In the genomic region with DNA sequence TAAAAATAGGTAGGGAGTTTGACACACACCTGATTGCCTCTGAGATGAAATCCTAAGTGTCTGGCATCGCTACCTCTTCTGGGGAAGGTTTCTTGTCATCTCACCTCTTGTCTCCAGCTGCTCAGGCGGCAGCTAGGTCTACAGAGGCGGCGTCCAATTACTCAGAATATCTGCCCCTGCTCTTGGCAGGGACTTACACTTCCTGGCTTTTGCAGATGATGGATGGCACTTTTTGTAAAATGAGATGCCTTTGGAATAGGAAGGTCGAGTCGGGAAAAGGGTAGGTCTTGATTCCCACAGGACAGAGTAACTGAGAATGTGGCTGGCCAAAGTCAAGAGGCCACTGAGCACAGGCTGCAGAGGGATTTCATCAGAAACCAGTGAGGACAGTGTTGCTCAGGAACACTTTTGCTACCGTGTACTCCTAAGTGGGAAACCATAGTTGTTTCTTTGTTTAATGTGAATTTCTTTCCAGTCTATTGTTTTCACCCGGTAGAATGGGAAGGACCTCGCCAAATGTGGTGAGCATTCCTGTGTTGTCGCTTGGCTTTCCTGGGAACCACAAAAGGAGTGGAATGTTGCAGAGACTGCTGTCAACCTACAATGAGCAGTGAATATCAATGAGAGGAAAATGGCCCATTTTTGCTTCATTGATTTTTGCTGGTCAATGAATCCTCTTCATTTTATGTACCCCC, we compare ENCODE assay signal across 28 cellular contexts.
DNase-seq lines count a peak whose midpoint lies in the region; TF ChIP-seq lines count a peak whose summit lies in the region.
"Had no signal": no experiment of that assay in that cellular context is flagged by ENCODE, and none has a peak within 500 bp of the region (broad histone marks: within the 10 kb centered on the region; RNA-seq: fewer than 3 reads in every experiment).

No MANE protein-coding gene starts in this region.

- no peaks in the 10 kb centered on the region for H3K9me3 Mint-ChIP-seq in progenitor cell of endocrine pancreas (ENCODE audit: low read depth)

- TF ChIP-seq CTCF in fibroblast of pulmonary artery (IDR thresholded peaks at IDR 0.05; ENCODE audit: low read length, missing control alignments) (no peak), progenitor cell of endocrine pancreas (IDR thresholded peaks at IDR 0.05; ENCODE audit: unreplicated experiment) (no peak)

- no peak overlapping the region for H3K4me3 Mint-ChIP-seq in progenitor cell of endocrine pancreas (ENCODE audit: low read depth)
- H3K4me3 Mint-ChIP-seq: activated CD4-positive, alpha-beta T cell treated with anti-CD3 and anti-CD28 coated beads, Interleukin-2, amount 10 ng/mL, durations not matched to agents 7 days and 5 days; activated T-cell treated with anti-CD3 and anti-CD28 coated beads, Interleukin-2, amount 50 U/mL, for 4 hours; IgD-negative memory B cell; stimulated activated naive CD8-positive, alpha-beta T cell treated with anti-CD3 and anti-CD28 coated beads, Interleukin-15, Interleukin-2, amounts not matched to agents 100 ng/mL and 50 ng/mL, for 24 hours had no signal

- DNase-seq in NCI-H187 (lab: John Stamatoyannopoulos, UW), result peak; percentile 51 to 85
- peak; percentile 20 for DNase-seq in NCI-H510A treated with DMSO at 0.1 percent for 48 hours (lab: John Stamatoyannopoulos, UW)
- peak; percentile 6 for DNase-seq in fibroblast of pulmonary artery (ENCODE audit: low read depth)
- DNase-seq in progenitor cell of endocrine pancreas (ENCODE audit: low spot score, unreplicated experiment), result no peak
- no peak for DNase-seq in EL
- DNase-seq in stimulated activated CD4-positive, alpha-beta T cell treated with anti-CD3 and anti-CD28 coated beads, Interleukin-4, amount 100 ng/mL, for 1 hour, result no peak
- DNase-seq in AG20443 (ENCODE audit: low spot score), result no peak
- DNase-seq: activated CD4-positive, alpha-beta T cell treated with anti-CD3 and anti-CD28 coated beads, Interleukin-2, amount 10 ng/mL, durations not matched to agents 7 days and 5 days; activated gamma-delta T cell treated with Interleukin-2 at 50 U/mL for 16 hours; activated T-cell treated with anti-CD3 and anti-CD28 coated beads, Interleukin-2, amount 50 U/mL, for 4 hours; body of pancreas; COR-L47; DMS53; dorsolateral prefrontal cortex; GF-D8; kidney; NCI-H1105; NCI-H2029 treated with DMSO at 0.1 percent for 48 hours; NCI-H446 treated with DMSO at 0.1 percent for 48 hours; NK-92 treated with Interleukin-12 subunit alpha and Interleukin-12 subunit beta, amount 100 ng/mL, for 24 hours; posterior cingulate gyrus had no signal

- H3K36me3 Mint-ChIP-seq in progenitor cell of endocrine pancreas (ENCODE audit: insufficient read depth), result no peaks in the 10 kb centered on the region

- H3K4me3 ChIP-seq in fibroblast of pulmonary artery (replicated peaks; ENCODE audit: low read depth, low read length), result no peak overlapping the region
- H3K4me3 ChIP-seq: BLaER1 treated with 17β-estradiol and CSF1 and Interleukin-3, amounts not matched to agents 10 nM and 100 nM; body of pancreas; dorsolateral prefrontal cortex; HAP-1; lung; SJCRH30; tibial nerve had no signal

- peak overlapping the region; percentile 9 for H3K27ac Mint-ChIP-seq in progenitor cell of endocrine pancreas
- H3K27ac Mint-ChIP-seq: activated CD4-positive, alpha-beta T cell treated with anti-CD3 and anti-CD28 coated beads, Interleukin-2, amount 10 ng/mL, durations not matched to agents 7 days and 5 days; IgD-negative memory B cell; stimulated activated naive CD8-positive, alpha-beta T cell treated with anti-CD3 and anti-CD28 coated beads, Interleukin-15, Interleukin-2, amounts not matched to agents 100 ng/mL and 50 ng/mL, for 24 hours had no signal

- peaks cover 10% of the 10 kb centered on the region for H3K4me1 Mint-ChIP-seq in progenitor cell of endocrine pancreas (ENCODE audit: low read depth)
- H3K4me1 Mint-ChIP-seq: activated CD4-positive, alpha-beta T cell treated with anti-CD3 and anti-CD28 coated beads, Interleukin-2, amount 10 ng/mL, durations not matched to agents 7 days and 5 days had no signal

- H3K27me3 Mint-ChIP-seq in progenitor cell of endocrine pancreas, result peaks cover 3% of the 10 kb centered on the region
- H3K27me3 Mint-ChIP-seq: activated CD4-positive, alpha-beta T cell treated with anti-CD3 and anti-CD28 coated beads, Interleukin-2, amount 10 ng/mL, durations not matched to agents 7 days and 5 days; IgD-negative memory B cell; stimulated activated naive CD8-positive, alpha-beta T cell treated with anti-CD3 and anti-CD28 coated beads, Interleukin-15, Interleukin-2, amounts not matched to agents 100 ng/mL and 50 ng/mL, for 24 hours had no signal

Comparison
In these comparisons a context has a peak if more than half of its experiments do, and no peak if none do; other contexts are left out.
1. DNase-seq: peak in NCI-H187 (2 of 2), NCI-H510A treated with DMSO at 0.1 percent for 48 hours (single experiment) and fibroblast of pulmonary artery (single experiment); none in progenitor cell of endocrine pancreas (single experiment), EL (single experiment), stimulated activated CD4-positive, alpha-beta T cell treated with anti-CD3 and anti-CD28 coated beads, Interleukin-4, amount 100 ng/mL, for 1 hour (single experiment) and AG20443 (single experiment).